Comparison of ENCODE assay signal across 9 cellular contexts in genomic region chr3:178671261-178672191, GRCh38.
DNase-seq lines count a peak whose midpoint lies in the region; ATAC-seq and TF ChIP-seq lines count a peak whose summit lies in the region.
"Had no signal": no experiment of that assay in that cellular context is flagged by ENCODE, and none has a peak within 500 bp of the region (broad histone marks: within the 10 kb centered on the region; RNA-seq: fewer than 3 reads in every experiment).

No MANE protein-coding gene starts in this region.

- peak overlapping the region; percentile 24 for H3K27ac ChIP-seq in mammary epithelial cell (ENCODE audit: insufficient read depth, low read depth, low read length)
- peak overlapping the region; percentile 50 for H3K27ac ChIP-seq in smooth muscle cell (ENCODE audit: low read depth)
- H3K27ac ChIP-seq in tibial artery: no peak overlapping the region
- H3K27ac ChIP-seq: tibial nerve had no signal

- 39% methylated on average over 4 of the region's 4 CpGs for WGBS in mammary epithelial cell (ENCODE audit: low coverage, missing lambda C conversion rate)
- 30% methylated on average over 4 of the region's 4 CpGs for WGBS in smooth muscle cell (ENCODE audit: low lambda C conversion rate)

- CTCF ChIA-PET in mammary epithelial cell (lab: Charles Lee; ENCODE audit: low non-redundant PET): no interaction called here

- H3K9ac ChIP-seq in mammary epithelial cell (ENCODE audit: insufficient read depth, low read length) (no peak overlapping the region), smooth muscle cell (ENCODE audit: low read depth) (no peak overlapping the region)

- H3K36me3 ChIP-seq in mammary epithelial cell (ENCODE audit: insufficient read depth, low read length) (no peaks in the 10 kb centered on the region), smooth muscle cell (ENCODE audit: low read depth) (no peaks in the 10 kb centered on the region), tibial artery (no peaks in the 10 kb centered on the region)
- H3K36me3 ChIP-seq: tibial nerve had no signal

- H3K4me1 ChIP-seq in mammary epithelial cell (ENCODE audit: insufficient read depth, low read length) (peaks cover 13% of the 10 kb centered on the region), smooth muscle cell (ENCODE audit: low read depth) (no peaks in the 10 kb centered on the region), tibial artery (peaks cover 0 to 15% (median 2%) of the 10 kb centered on the region in 4 donors)
- H3K4me1 ChIP-seq: tibial nerve had no signal

- no peaks in the 10 kb centered on the region for H3K79me2 ChIP-seq in mammary epithelial cell (ENCODE audit: insufficient read depth, low read length)
- H3K79me2 ChIP-seq in smooth muscle cell (ENCODE audit: low read depth): no peaks in the 10 kb centered on the region

- BruUV-seq in mammary epithelial cell (replicated peaks; lab: Mats Ljungman, UMichigan): no TSS peak

- no peak for TF ChIP-seq CTCF in mammary epithelial cell (conservative IDR thresholded peaks at IDR 0.05 in 1 of 2, IDR thresholded peaks at IDR 0.05 in 1 of 2; ENCODE audit: extremely low read depth in 1 of 2, insufficient read depth in 1 of 2, low read depth in 1 of 2, low read length in 2 of 2)
- TF ChIP-seq CTCF in smooth muscle cell (IDR thresholded peaks at IDR 0.05; ENCODE audit: borderline replicate concordance, insufficient read depth, poor library complexity, severe bottlenecking): no peak
- no peak for TF ChIP-seq CTCF in tibial artery (IDR thresholded peaks at IDR 0.05)

- in situ Hi-C loops in mammary epithelial cell (cut with MboI; ENCODE audit: low sequenced_read_pairs in 2 of 2): no loop called here

- H3K4me3 ChIP-seq in mammary epithelial cell (replicated peaks in 1 of 3; ENCODE audit: insufficient read depth in 1 of 3, low read depth in 2 of 3, low read length in 3 of 3): no peak overlapping the region
- no peak overlapping the region for H3K4me3 ChIP-seq in smooth muscle cell
- H3K4me3 ChIP-seq in tibial artery: no peak overlapping the region
- H3K4me3 ChIP-seq: tibial nerve had no signal

- intact Hi-C loops in mammary epithelial cell (cut with micrococcal nuclease): loop anchor here (5.0 kb wide), 1 partner anchor 36 kb away; no protein-coding TSS in a partner anchor
- intact Hi-C loops in tibial artery (cut with DNase I; ENCODE audit: low total_unique reads): no loop called here

- dilution Hi-C loops in mammary epithelial cell (cut with HindIII; ENCODE audit: low sequenced_read_pairs): no loop called here

- DNase-seq in NCI-H1105 treated with DMSO at 0.1 percent for 48 hours (lab: John Stamatoyannopoulos, UW) (peak; percentile 11), NCI-H1105 (lab: John Stamatoyannopoulos, UW) (no peak), mammary epithelial cell (peak; percentile 84), smooth muscle cell (lab: John Stamatoyannopoulos, UW; ENCODE audit: unreplicated experiment) (no peak), tibial artery (no peak), 8988T (no peak)

- H3F3A ChIP-seq in smooth muscle cell (ENCODE audit: low read depth): peaks cover 8% of the 10 kb centered on the region

- H3K9me3 ChIP-seq in mammary epithelial cell (replicated peaks; ENCODE audit: insufficient read depth, low read length) (no peaks in the 10 kb centered on the region), smooth muscle cell (replicated peaks; ENCODE audit: low read depth) (no peaks in the 10 kb centered on the region), tibial artery (no peaks in the 10 kb centered on the region)
- H3K9me3 ChIP-seq: tibial nerve had no signal

- H4K20me1 ChIP-seq in mammary epithelial cell (ENCODE audit: insufficient read depth, low read length) (no peaks in the 10 kb centered on the region), smooth muscle cell (ENCODE audit: low read depth) (no peaks in the 10 kb centered on the region)

- H3K27me3 ChIP-seq in mammary epithelial cell (ENCODE audit: insufficient read depth, low read length) (no peaks in the 10 kb centered on the region), smooth muscle cell (ENCODE audit: low read depth) (no peaks in the 10 kb centered on the region), tibial artery (no peaks in the 10 kb centered on the region)
- H3K27me3 ChIP-seq: tibial nerve had no signal

- H2AFZ ChIP-seq in mammary epithelial cell (ENCODE audit: low read depth, low read length) (peak overlapping the region; percentile 37), smooth muscle cell (ENCODE audit: low read depth) (no peak overlapping the region)

- peak; percentile 45 for ATAC-seq in HG03108 (IDR thresholded peaks at IDR 0.05; ENCODE audit: unreplicated experiment)
- no peak for ATAC-seq in HG03045 (IDR thresholded peaks at IDR 0.05; ENCODE audit: unreplicated experiment)

- peak overlapping the region; percentile 41 for H3K4me2 ChIP-seq in mammary epithelial cell (ENCODE audit: insufficient read depth, low read depth, low read length)
- H3K4me2 ChIP-seq in smooth muscle cell: peak overlapping the region; percentile 47

Comparison
In these comparisons a context has a peak if more than half of its experiments do, and no peak if none do; other contexts are left out.
1. DNase-seq: peak in NCI-H1105 treated with DMSO at 0.1 percent for 48 hours (single experiment) and mammary epithelial cell (single experiment); none in NCI-H1105 (single experiment), smooth muscle cell (single experiment), tibial artery (0 of 2) and 8988T (single experiment).
2. H3K27ac ChIP-seq: peak in mammary epithelial cell (single experiment) and smooth muscle cell (single experiment); none in tibial artery (0 of 2).